2 cellular contexts compared by ENCODE assay signal in genomic region chr4:86413431-86413830, GRCh38. TPM values are rescaled to one million over a fixed set of nuclear protein-coding genes. Genes with fewer than 3 reads are reported as not detected.
"Had no signal": no experiment of that assay in that cellular context is flagged by ENCODE, and none has a peak within 500 bp of the region (broad histone marks: within the 10 kb centered on the region; RNA-seq: fewer than 3 reads in every experiment).

No MANE protein-coding gene starts in this region.

RNA-seq across cellular contexts. Expression of gene MAPK10, which starts 53.6 kb away (rescaled TPM):
- polyA plus RNA-seq: immature natural killer cell; naive thymus-derived CD4-positive, alpha-beta T cell had no signal
